In genomic region chr2:34012728-34013302, GRCh38 we compare ENCODE assay signal across 8 cellular contexts.
A peak's percentile ranks its signal among the peaks of the same experiment; 100 is the strongest.
DNase-seq lines count a peak whose midpoint lies in the region; ATAC-seq, FAIRE-seq and TF ChIP-seq lines count a peak whose summit lies in the region.

No MANE protein-coding gene starts in this region.

- TF ChIP-seq POLR2A in A549 (IDR thresholded peaks at IDR 0.05; ENCODE audit: low read length): no peak

- TF ChIP-seq RAD21 in A549 (conservative IDR thresholded peaks at IDR 0.05 in 1 of 2, IDR thresholded peaks at IDR 0.05 in 1 of 2): peak; percentile 65 to 75

- H3K4me3 ChIP-seq in A549 (no peak overlapping the region), brain microvascular endothelial cell (ENCODE audit: low read depth, low read length) (no peak overlapping the region)

- FAIRE-seq in A549 (lab: Jason Lieb, UNC): no peak

- POLR2A ChIA-PET in A549 (lab: Yijun Ruan, JAX): no interaction called here

- DNase-seq in A549 (ENCODE audit: low read depth in 1 of 2, low spot score in 1 of 2): peak; percentile 6 to 73
- DNase-seq in NCI-H2196 (lab: John Stamatoyannopoulos, UW; ENCODE audit: unreplicated experiment): peak; percentile 25
- peak; percentile 62 for DNase-seq in brain microvascular endothelial cell
- peak; percentile 90 for DNase-seq in islet precursor cell
- peak; percentile 47 for DNase-seq in stimulated activated CD8-positive, alpha-beta memory T cell treated with anti-CD3 and anti-CD28 coated beads, Interleukin-4, amount 100 ng/mL, for 48 hours

- no peaks in the 10 kb centered on the region for H3K9me3 ChIP-seq in A549

- no peaks in the 10 kb centered on the region for H3K27me3 ChIP-seq in brain microvascular endothelial cell (replicated peaks)

- H3K27ac ChIP-seq in A549 (no peak overlapping the region), brain microvascular endothelial cell (no peak overlapping the region)

- ATAC-seq in A549 (peak; percentile 82 to 92; a peak in 5 of 6 replicates), HG02870 (IDR thresholded peaks at IDR 0.05; ENCODE audit: unreplicated experiment) (peak; percentile 89), HG02884 (IDR thresholded peaks at IDR 0.05; ENCODE audit: unreplicated experiment) (no peak)

- in situ Hi-C loops in brain microvascular endothelial cell (cut with HindIII; ENCODE audit: low pct_ligation_motif_present, low sequenced_read_pairs): no loop called here

- no peak overlapping the region for H3K4me2 ChIP-seq in A549

- TF ChIP-seq CTCF in A549 (IDR thresholded peaks at IDR 0.05) (peak; percentile 48), GM12872 (IDR thresholded peaks at IDR 0.05; ENCODE audit: insufficient read depth, low read depth, low read length) (peak; percentile 77), brain microvascular endothelial cell (IDR thresholded peaks at IDR 0.05; ENCODE audit: low read depth, low read length, missing control alignments) (peak; percentile 77)

- no peak for TF ChIP-seq EP300 in A549 (IDR thresholded peaks at IDR 0.05)

- H3K36me3 ChIP-seq in brain microvascular endothelial cell (replicated peaks): no peaks in the 10 kb centered on the region

- H3K4me1 ChIP-seq in A549: no peaks in the 10 kb centered on the region

- 0% methylated on average over 6 of the region's 6 CpGs for WGBS in A549 (ENCODE audit: missing lambda C conversion rate)

- CTCF ChIA-PET in A549 (lab: Yijun Ruan, JAX): interaction anchor here (1.1 to 1.4 kb wide), 4 partner anchors 10 to 1398 kb away, joined by 3 to 6 read pairs (median 4); no protein-coding TSS in a partner anchor

TF ChIP-seq in A549, 52 proteins besides CTCF, POLR2A, EP300 and RAD21:
- TF ChIP-seq CEBPB (IDR thresholded peaks at IDR 0.05) (0 out of 4 replicates have a peak, but pooled peaks of 1 of the 2 experiments have one; percentile 4), ZNF302 (CRISPR knock-in tag; IDR thresholded peaks at IDR 0.05) (no peak), SMC3 (IDR thresholded peaks at IDR 0.05) (peak; percentile 36; the same call in 2 of the 3 replicates)
TF ChIP-seq in A549: peak in this region for 2.

Comparison
In these comparisons a context has a peak if more than half of its experiments do, and no peak if none do; other contexts are left out.
1. DNase-seq: peak in every context shown above with its lines; median percentile 90 in islet precursor cell; 62 in brain microvascular endothelial cell; 47 in stimulated activated CD8-positive, alpha-beta memory T cell treated with anti-CD3 and anti-CD28 coated beads, Interleukin-4, amount 100 ng/mL, for 48 hours; 40 in A549; 25 in NCI-H2196.